In genomic region chr4:143904431-143904830, GRCh38 we compare ENCODE assay signal across 5 cellular contexts. TPM values are rescaled to one million over a fixed set of nuclear protein-coding genes. Genes with fewer than 3 reads are reported as not detected.
"Had no signal": no experiment of that assay in that cellular context is flagged by ENCODE, and none has a peak within 500 bp of the region (broad histone marks: within the 10 kb centered on the region; RNA-seq: fewer than 3 reads in every experiment).

No MANE protein-coding gene starts in this region.

RNA-seq across cellular contexts. Expression of gene GYPE, which starts 0.9 kb away (rescaled TPM):
- total RNA-seq: GM23338, H1, H9, HepG2, HT1080 had no signal
- polyA plus RNA-seq: H1, HepG2 had no signal
